ENCODE assay signal across 18 cellular contexts in the genomic region with DNA sequence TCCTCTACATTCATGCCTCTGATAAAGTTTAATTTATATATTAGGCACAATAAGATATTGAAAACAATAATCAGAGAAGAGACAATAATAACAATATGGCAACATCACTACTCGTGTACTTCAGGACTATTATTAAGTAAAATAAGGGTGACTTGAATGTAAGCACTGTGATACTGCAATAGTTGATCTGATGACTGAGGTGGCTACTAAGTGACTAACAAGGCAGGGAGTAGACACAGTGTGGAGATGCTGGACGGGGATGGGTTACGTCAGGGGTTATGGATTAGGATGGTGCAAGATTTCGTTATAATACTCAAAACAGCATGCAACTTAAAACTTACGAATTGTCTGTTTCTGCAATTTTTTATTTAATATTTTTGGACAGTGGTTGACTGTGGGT. TPM values are rescaled to one million over a fixed set of nuclear protein-coding genes. Genes with fewer than 3 reads are reported as not detected.
A peak's percentile ranks its signal among the peaks of the same experiment; 100 is the strongest.
DNase-seq lines count a peak whose midpoint lies in the region; ATAC-seq and TF ChIP-seq lines count a peak whose summit lies in the region.
"Had no signal": no experiment of that assay in that cellular context is flagged by ENCODE, and none has a peak within 500 bp of the region (broad histone marks: within the 10 kb centered on the region; RNA-seq: fewer than 3 reads in every experiment).

No MANE protein-coding gene starts in this region.

- peaks cover 73% of the 10 kb centered on the region for H3K4me1 Mint-ChIP-seq in activated naive CD4-positive, alpha-beta T cell treated with anti-CD3 and anti-CD28 coated beads, Interleukin-2, amount 50 U/mL, for 24 hours
- peaks cover 69% of the 10 kb centered on the region for H3K4me1 Mint-ChIP-seq in CD8-positive, alpha-beta T cell (ENCODE audit: low read depth)
- H3K4me1 Mint-ChIP-seq in T-helper 17 cell, result peaks cover 37% of the 10 kb centered on the region
- peaks cover 42 to 92% (median 85%) of the 10 kb centered on the region in 7 donors for H3K4me1 Mint-ChIP-seq in naive thymus-derived CD4-positive, alpha-beta T cell

- peaks cover 10% of the 10 kb centered on the region for H3K36me3 ChIP-seq in CD8-positive, alpha-beta T cell (ENCODE audit: insufficient read depth, low read length)
- peaks cover 9 to 47% (median 12%) of the 10 kb centered on the region in 3 experiments for H3K36me3 ChIP-seq in naive thymus-derived CD4-positive, alpha-beta T cell (ENCODE audit: control insufficient read depth in 2 of 3, insufficient read depth in 3 of 3, low read length in 3 of 3)
- H3K36me3 ChIP-seq in prostate gland, result no peaks in the 10 kb centered on the region

- POLR2A ChIA-PET in CD8-positive, alpha-beta T cell (lab: Charles Lee), result interaction anchor here (0.5 kb wide), 1 partner anchor 406 kb away, joined by 3 read pairs; no protein-coding TSS in a partner anchor
- POLR2A ChIA-PET in naive thymus-derived CD4-positive, alpha-beta T cell (lab: Charles Lee), result no interaction called here

- H3K27me3 Mint-ChIP-seq in activated naive CD4-positive, alpha-beta T cell treated with anti-CD3 and anti-CD28 coated beads, Interleukin-2, amount 50 U/mL, for 24 hours, result no peaks in the 10 kb centered on the region
- H3K27me3 Mint-ChIP-seq in CD8-positive, alpha-beta T cell (ENCODE audit: low read depth), result no peaks in the 10 kb centered on the region
- H3K27me3 Mint-ChIP-seq in T-helper 17 cell, result no peaks in the 10 kb centered on the region
- no peaks in the 10 kb centered on the region for H3K27me3 Mint-ChIP-seq in naive thymus-derived CD4-positive, alpha-beta T cell
- H3K27me3 Mint-ChIP-seq: CD8-positive, alpha-beta memory T cell had no signal

- H3K4me3 Mint-ChIP-seq in activated naive CD4-positive, alpha-beta T cell treated with anti-CD3 and anti-CD28 coated beads, Interleukin-2, amount 50 U/mL, for 24 hours, result no peak overlapping the region
- no peak overlapping the region for H3K4me3 Mint-ChIP-seq in CD8-positive, alpha-beta T cell
- H3K4me3 Mint-ChIP-seq in T-helper 17 cell, result peak overlapping the region; percentile 25
- peak overlapping the region in 5 of 10 donors; percentile 5 to 65 (median 17) for H3K4me3 Mint-ChIP-seq in naive thymus-derived CD4-positive, alpha-beta T cell

- H3K36me3 Mint-ChIP-seq in activated naive CD4-positive, alpha-beta T cell treated with anti-CD3 and anti-CD28 coated beads, Interleukin-2, amount 50 U/mL, for 24 hours, result peaks cover 33% of the 10 kb centered on the region
- peaks cover 82% of the 10 kb centered on the region for H3K36me3 Mint-ChIP-seq in CD8-positive, alpha-beta T cell
- H3K36me3 Mint-ChIP-seq in T-helper 17 cell (ENCODE audit: low read depth), result peaks cover 11% of the 10 kb centered on the region
- H3K36me3 Mint-ChIP-seq in naive thymus-derived CD4-positive, alpha-beta T cell, result peaks cover 3 to 52% (median 44%) of the 10 kb centered on the region in 5 donors

- H3K27me3 ChIP-seq in CD8-positive, alpha-beta T cell (ENCODE audit: insufficient read depth, low read length), result no peaks in the 10 kb centered on the region
- no peaks in the 10 kb centered on the region for H3K27me3 ChIP-seq in naive thymus-derived CD4-positive, alpha-beta T cell (ENCODE audit: control insufficient read depth in 2 of 2, insufficient read depth in 2 of 2, low read length in 2 of 2)
- no peaks in the 10 kb centered on the region for H3K27me3 ChIP-seq in prostate gland (replicated peaks; ENCODE audit: insufficient read depth)

- CTCF ChIA-PET in CD8-positive, alpha-beta T cell (lab: Charles Lee), result no interaction called here
- CTCF ChIA-PET in naive thymus-derived CD4-positive, alpha-beta T cell (lab: Charles Lee), result no interaction called here

- DNase-seq in activated naive CD4-positive, alpha-beta T cell (lab: John Stamatoyannopoulos, UW), result no peak
- no peak for DNase-seq in CD8-positive, alpha-beta T cell
- DNase-seq in T-helper 17 cell (no peak), prostate gland (ENCODE audit: low spot score) (no peak)
- DNase-seq in naive thymus-derived CD4-positive, alpha-beta T cell, result no peak
- DNase-seq: C1 segment of cervical spinal cord; CD8-positive, alpha-beta memory T cell; DMS 273 treated with DMSO at 0.1 percent for 48 hours; DMS79; EL; GDM1; GM23248; H7; HCEC 1CT had no signal

- intact Hi-C loops in CD8-positive, alpha-beta T cell (cut with DNase I, micrococcal nuclease), result no loop called here
- intact Hi-C loops in naive thymus-derived CD4-positive, alpha-beta T cell (cut with micrococcal nuclease), result no loop called here
- intact Hi-C loops in prostate gland (cut with DNase I), result no loop called here

- ATAC-seq in CD8-positive, alpha-beta T cell, result no peak
- ATAC-seq in T-helper 17 cell, result no peak
- no peak for ATAC-seq in naive thymus-derived CD4-positive, alpha-beta T cell
- no peak for ATAC-seq in GM21529 (IDR thresholded peaks at IDR 0.05; ENCODE audit: unreplicated experiment)
- no peak for ATAC-seq in GM18502 (IDR thresholded peaks at IDR 0.05; ENCODE audit: poor library complexity, unreplicated experiment)
- ATAC-seq: GM12878 had no signal

- TF ChIP-seq POLR2A in prostate gland (IDR thresholded peaks at IDR 0.05), result no peak

- 99% methylated on average over 5 of the region's 5 CpGs for WGBS in prostate gland

- H3K4me3 ChIP-seq in CD8-positive, alpha-beta T cell (ENCODE audit: low read depth, low read length), result no peak overlapping the region
- no peak overlapping the region for H3K4me3 ChIP-seq in naive thymus-derived CD4-positive, alpha-beta T cell (ENCODE audit: low read length)
- H3K4me3 ChIP-seq in prostate gland, result no peak overlapping the region
- H3K4me3 ChIP-seq: GM12878, GM23248 had no signal

- H3K27ac ChIP-seq in CD8-positive, alpha-beta T cell (ENCODE audit: low read depth, low read length), result no peak overlapping the region
- no peak overlapping the region for H3K27ac ChIP-seq in naive thymus-derived CD4-positive, alpha-beta T cell (ENCODE audit: low read depth, low read length)
- H3K27ac ChIP-seq in prostate gland, result no peak overlapping the region
- H3K27ac ChIP-seq: GM23248 had no signal

- no peaks in the 10 kb centered on the region for H3K9me3 Mint-ChIP-seq in activated naive CD4-positive, alpha-beta T cell treated with anti-CD3 and anti-CD28 coated beads, Interleukin-2, amount 50 U/mL, for 24 hours
- H3K9me3 Mint-ChIP-seq in CD8-positive, alpha-beta T cell, result no peaks in the 10 kb centered on the region
- H3K9me3 Mint-ChIP-seq in naive thymus-derived CD4-positive, alpha-beta T cell, result peaks cover 0 to 5% (median 0%) of the 10 kb centered on the region in 11 donors

- no peak for TF ChIP-seq CTCF in CD8-positive, alpha-beta T cell (IDR thresholded peaks at IDR 0.05)
- no peak for TF ChIP-seq CTCF in prostate gland (IDR thresholded peaks at IDR 0.05)

- no peaks in the 10 kb centered on the region for H3K9me3 ChIP-seq in CD8-positive, alpha-beta T cell (ENCODE audit: low read length)
- H3K9me3 ChIP-seq in T-helper 17 cell (ENCODE audit: control insufficient read depth, low read length, poor library complexity, severe bottlenecking) (no peaks in the 10 kb centered on the region), prostate gland (no peaks in the 10 kb centered on the region)
- no peaks in the 10 kb centered on the region for H3K9me3 ChIP-seq in naive thymus-derived CD4-positive, alpha-beta T cell (ENCODE audit: control insufficient read depth in 2 of 3, low read length in 3 of 3)

- peak overlapping the region; percentile 79 for H3K27ac Mint-ChIP-seq in activated naive CD4-positive, alpha-beta T cell treated with anti-CD3 and anti-CD28 coated beads, Interleukin-2, amount 50 U/mL, for 24 hours
- H3K27ac Mint-ChIP-seq in CD8-positive, alpha-beta T cell, result peak overlapping the region; percentile 28
- peak overlapping the region; percentile 87 for H3K27ac Mint-ChIP-seq in T-helper 17 cell
- H3K27ac Mint-ChIP-seq in naive thymus-derived CD4-positive, alpha-beta T cell, result peak overlapping the region in 6 of 9 donors; percentile 24 to 75 (median 60)

- peaks cover 15% of the 10 kb centered on the region for H3K4me1 ChIP-seq in CD8-positive, alpha-beta T cell (ENCODE audit: insufficient read depth, low read length)
- peaks cover 5 to 20% of the 10 kb centered on the region in 2 donors for H3K4me1 ChIP-seq in naive thymus-derived CD4-positive, alpha-beta T cell (ENCODE audit: control insufficient read depth in 2 of 2, insufficient read depth in 2 of 2, low read length in 2 of 2)
- H3K4me1 ChIP-seq in prostate gland (replicated peaks), result no peaks in the 10 kb centered on the region

RNA-seq across cellular contexts. Expression of gene CYLD, which starts 32.5 kb away (rescaled TPM):
- 100 to 1,000 TPM; 341 TPM for total RNA-seq in CD8-positive, alpha-beta T cell
- 100 to 1,000 TPM; 411 to 412 TPM for total RNA-seq in T-helper 17 cell
- total RNA-seq in naive thymus-derived CD4-positive, alpha-beta T cell, result 100 to 1,000 TPM; 259 to 393 (median 336) TPM
- polyA plus RNA-seq in naive thymus-derived CD4-positive, alpha-beta T cell, result 100 to 1,000 TPM; 170 to 224 TPM
- 10 to 100 TPM; 28.1 to 30.2 TPM for total RNA-seq in prostate gland

Comparison
In these comparisons a context has a peak if more than half of its experiments do, and no peak if none do; other contexts are left out.
1. H3K27ac Mint-ChIP-seq: peak in every context shown above with its lines; median percentile 87 in T-helper 17 cell; 79 in activated naive CD4-positive, alpha-beta T cell treated with anti-CD3 and anti-CD28 coated beads, Interleukin-2, amount 50 U/mL, for 24 hours; 60 in naive thymus-derived CD4-positive, alpha-beta T cell; 28 in CD8-positive, alpha-beta T cell.
2. RNA of gene CYLD, which starts 32.5 kb away (total RNA-seq): 411 to 412 TPM in T-helper 17 cell, 341 TPM in CD8-positive, alpha-beta T cell and 259 to 393 TPM in naive thymus-derived CD4-positive, alpha-beta T cell; 28.1 to 30.2 TPM in prostate gland; every median in the first group is over 4 times any median in the second.